ENCODE assay signal across 15 cellular contexts in the genomic region with DNA sequence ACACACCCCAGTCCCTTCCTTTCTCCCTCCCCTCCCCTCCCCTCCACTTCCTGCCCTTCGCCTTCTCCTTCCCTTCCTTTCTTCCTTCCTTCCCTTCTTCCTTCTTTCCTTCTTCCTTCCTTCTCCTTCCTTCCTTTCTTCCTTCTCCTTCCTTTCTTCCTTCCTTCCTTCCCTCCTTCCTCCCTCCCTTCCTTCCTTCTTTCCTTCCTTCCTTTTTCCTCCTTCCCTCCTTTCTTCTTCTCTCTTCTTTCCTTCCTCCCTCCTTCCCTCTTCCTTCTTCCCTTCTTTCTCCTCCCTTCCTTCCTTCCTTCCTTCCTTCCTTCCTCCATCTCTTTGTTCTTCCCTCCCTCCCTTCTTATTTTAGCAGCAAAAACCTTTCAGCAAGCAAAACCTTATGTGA.
DNase-seq lines count a peak whose midpoint lies in the region; ATAC-seq and TF ChIP-seq lines count a peak whose summit lies in the region.
"Had no signal": no experiment of that assay in that cellular context is flagged by ENCODE, and none has a peak within 500 bp of the region (broad histone marks: within the 10 kb centered on the region; RNA-seq: fewer than 3 reads in every experiment).

No MANE protein-coding gene starts in this region.

- TF ChIP-seq CTCF in cardiac muscle cell (IDR thresholded peaks at IDR 0.05; ENCODE audit: low read depth, low read length) (no peak), brain (conservative IDR thresholded peaks at IDR 0.05) (no peak), nephron (IDR thresholded peaks at IDR 0.05; ENCODE audit: unreplicated experiment in 3 of 3) (no peak)

- no peaks in the 10 kb centered on the region for H3K9me3 ChIP-seq in cardiac muscle cell (ENCODE audit: low read depth)
- H3K9me3 ChIP-seq: A549, Caco-2, HAP-1 had no signal

- H3K9me3 Mint-ChIP-seq in brain: peaks cover 0 to 9% (median 0%) of the 10 kb centered on the region in 5 experiments
- peaks cover 7% of the 10 kb centered on the region for H3K9me3 Mint-ChIP-seq in nephron
- H3K9me3 Mint-ChIP-seq: CD4-positive, alpha-beta T cell had no signal

- H3K36me3 ChIP-seq in cardiac muscle cell: no peaks in the 10 kb centered on the region
- H3K36me3 ChIP-seq: HAP-1 had no signal

- H3K27me3 ChIP-seq in cardiac muscle cell: no peaks in the 10 kb centered on the region

- peaks cover 3% of the 10 kb centered on the region for H3K27me3 Mint-ChIP-seq in brain
- no peaks in the 10 kb centered on the region for H3K27me3 Mint-ChIP-seq in nephron (ENCODE audit: low read depth)
- H3K27me3 Mint-ChIP-seq: CD4-positive, alpha-beta T cell had no signal

- H3K27ac Mint-ChIP-seq in brain (peak overlapping the region in 3 of 5 experiments; percentile 76 to 91 (median 77)), nephron (peak overlapping the region; percentile 89 to 97 (median 89))
- H3K27ac Mint-ChIP-seq: CD4-positive, alpha-beta T cell had no signal

- H3K27ac ChIP-seq in cardiac muscle cell: peak overlapping the region; percentile 86
- H3K27ac ChIP-seq: 22Rv1, A549, C4-2B, GM23248 had no signal

- no peak for ATAC-seq in Right ventricle myocardium superior (ENCODE audit: poor library complexity)
- ATAC-seq in HG02642 (IDR thresholded peaks at IDR 0.05; ENCODE audit: poor library complexity, unreplicated experiment): no peak
- ATAC-seq: A549 had no signal

- intact Hi-C loops in Right ventricle myocardium superior (cut with DNase I): loop anchor here (10.0 kb wide), 2 partner anchors 56 to 96 kb away; no protein-coding TSS in a partner anchor

- DNase-seq in cardiac muscle cell (ENCODE audit: low read depth in 1 of 2, low spot score in 1 of 2) (no peak), Right ventricle myocardium superior (no peak), KBM-7 (no peak)
- DNase-seq in stimulated activated CD4-positive, alpha-beta T cell treated with anti-CD3 and anti-CD28 coated beads, Interleukin-2, amount 100 ng/mL, for 24 hours: no peak
- DNase-seq: AML-193; Caco-2; CD4-positive, alpha-beta T cell; GM23248 had no signal

- H3K4me1 ChIP-seq in cardiac muscle cell (ENCODE audit: low read depth): peaks cover 12% of the 10 kb centered on the region
- H3K4me1 ChIP-seq: A549, HAP-1 had no signal

- peaks cover 41% of the 10 kb centered on the region for H3K4me1 Mint-ChIP-seq in brain
- peaks cover 33% of the 10 kb centered on the region for H3K4me1 Mint-ChIP-seq in nephron

- H3K4me3 ChIP-seq in cardiac muscle cell: no peak overlapping the region
- H3K4me3 ChIP-seq: A549, GM23248, HAP-1 had no signal

- H3K4me3 Mint-ChIP-seq in brain: no peak overlapping the region
- no peak overlapping the region for H3K4me3 Mint-ChIP-seq in nephron
- H3K4me3 Mint-ChIP-seq: CD4-positive, alpha-beta T cell had no signal

- H3K36me3 Mint-ChIP-seq in brain: no peaks in the 10 kb centered on the region
- H3K36me3 Mint-ChIP-seq in nephron (ENCODE audit: low read depth): no peaks in the 10 kb centered on the region

- in situ Hi-C loops in KBM-7 (cut with MboI; ENCODE audit: low pct_unique_long_range_greater_than_20kb, low sequenced_read_pairs): no loop called here
